ENCODE assay signal across 4 cellular contexts in genomic region chr2:214389334-214389733, GRCh38. TPM values are rescaled to one million over a fixed set of nuclear protein-coding genes. Genes with fewer than 3 reads are reported as not detected.
"Had no signal": no experiment of that assay in that cellular context is flagged by ENCODE, and none has a peak within 500 bp of the region (broad histone marks: within the 10 kb centered on the region; RNA-seq: fewer than 3 reads in every experiment).

No MANE protein-coding gene starts in this region.

- H3K4me3 ChIP-seq: GM12878 had no signal

- DNase-seq: GDM1, GF-D8 had no signal

- ATAC-seq: GM12878 had no signal

RNA-seq across cellular contexts. Expression of gene VWC2L, which starts 21.5 kb away (rescaled TPM):
- total RNA-seq: G401, GM12878 had no signal
- polyA plus RNA-seq: GM12878 had no signal
